ENCODE assay signal across 8 cellular contexts in the genomic region with DNA sequence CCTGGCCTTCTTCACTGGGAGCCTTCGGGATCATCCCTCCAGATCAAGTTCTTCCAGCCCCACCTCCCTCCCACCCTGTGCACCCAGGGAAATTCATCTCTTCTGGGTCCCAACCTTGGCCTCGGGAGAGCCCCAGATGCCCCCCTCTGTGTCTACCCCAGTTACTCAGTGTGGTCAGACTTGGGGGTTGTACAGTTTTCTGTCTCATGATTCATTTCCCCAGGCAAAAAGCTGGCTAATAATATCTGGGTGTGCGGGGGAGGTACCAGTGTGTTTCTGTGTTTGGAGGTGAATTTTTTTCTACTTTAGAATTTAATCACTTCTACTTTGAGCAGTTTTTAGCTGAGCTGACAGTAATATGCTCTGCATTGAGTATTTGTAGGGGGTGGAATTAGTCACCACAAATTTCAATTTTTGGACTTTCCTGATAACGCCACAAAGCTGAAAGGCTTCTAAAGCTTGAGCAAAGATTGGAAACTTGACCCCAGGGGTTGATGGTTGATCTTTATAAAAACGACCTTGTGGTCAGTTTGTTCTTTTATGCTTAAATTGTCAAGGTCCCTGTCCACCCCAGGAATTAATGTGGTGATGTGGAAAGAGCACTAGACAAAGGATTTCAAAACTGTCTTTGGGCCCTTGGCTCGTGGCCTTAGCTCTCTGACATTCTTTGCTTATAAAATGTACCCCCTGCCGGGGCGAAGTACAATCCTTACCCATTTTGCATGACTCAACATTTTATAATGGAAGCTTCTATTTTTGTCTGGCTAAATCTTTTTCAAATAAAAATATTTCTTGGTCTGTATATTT.
DNase-seq lines count a peak whose midpoint lies in the region; ATAC-seq and TF ChIP-seq lines count a peak whose summit lies in the region.

No MANE protein-coding gene starts in this region.

- no peaks in the 10 kb centered on the region for H3K79me1 ChIP-seq in H9 (ENCODE audit: insufficient read depth, low read depth, low read length, poor library complexity, severe bottlenecking)

- TF ChIP-seq POLR2A in erythroblast (IDR thresholded peaks at IDR 0.05; ENCODE audit: low read length) = no peak

- no peaks in the 10 kb centered on the region; a peak in 1 of 5 replicates for H3K9me3 Mint-ChIP-seq in H9

- no peaks in the 10 kb centered on the region for H3K23me2 ChIP-seq in H9 (ENCODE audit: insufficient read length, low read depth, low read length, poor library complexity, severe bottlenecking)

- no peak overlapping the region for H3K56ac ChIP-seq in H9 (ENCODE audit: insufficient read length, low read depth, low read length)

- no peak overlapping the region for H3K27ac ChIP-seq in H9 (ENCODE audit: insufficient read length, low read depth, low read length)
- no peak overlapping the region for H3K27ac ChIP-seq in left lung
- peak overlapping the region; percentile 47 for H3K27ac ChIP-seq in substantia nigra (ENCODE audit: low read depth, low read length, poor library complexity, severe bottlenecking)

- intact Hi-C loops in left lung (cut with DNase I) = loop anchor here in 1 of 2 donors (10.0 kb wide), 2 partner anchors 402 to 482 kb away; no protein-coding TSS in a partner anchor

- no peaks in the 10 kb centered on the region for H3K27me3 ChIP-seq in H9 (ENCODE audit: insufficient read depth, low read length)
- H3K27me3 ChIP-seq in left lung = no peaks in the 10 kb centered on the region

- ATAC-seq in left lung = peak; percentile 58

- no peaks in the 10 kb centered on the region for H3K9me3 ChIP-seq in H9 (ENCODE audit: control insufficient read depth, low read depth, low read length)
- no peaks in the 10 kb centered on the region for H3K9me3 ChIP-seq in left lung

- no peak overlapping the region for H2BK5ac ChIP-seq in H9 (ENCODE audit: insufficient read length, low read length)

- H3K18ac ChIP-seq in H9 (ENCODE audit: insufficient read length, low read depth, low read length) = no peak overlapping the region

- peak overlapping the region; percentile 42 to 94 (median 93); a peak in 5 of 7 replicates for H3K27ac Mint-ChIP-seq in H9

- no peak overlapping the region for H4K8ac ChIP-seq in H9 (replicated peaks; ENCODE audit: insufficient read length, low read depth, low read length)

- no peak overlapping the region for H3T11ph ChIP-seq in H9 (ENCODE audit: low read length)

- H3K9ac ChIP-seq in H9 (ENCODE audit: extremely low read depth, insufficient read length, low read length) = no peak overlapping the region

- no peaks in the 10 kb centered on the region for H3K27me3 Mint-ChIP-seq in H9 (ENCODE audit: low read depth)

- H2BK120ac ChIP-seq in H9 (ENCODE audit: low read depth, low read length, poor library complexity, severe bottlenecking) = no peak overlapping the region

- H4K91ac ChIP-seq in H9 (ENCODE audit: insufficient read length, low read depth, low read length) = no peak overlapping the region

- H2BK15ac ChIP-seq in H9 (ENCODE audit: low read depth, low read length) = no peak overlapping the region

- H3K36me3 ChIP-seq in left lung = no peaks in the 10 kb centered on the region

- TF ChIP-seq CTCF in GM13977 (IDR thresholded peaks at IDR 0.05; ENCODE audit: extremely low read depth, insufficient read depth, missing control alignments) = no peak
- TF ChIP-seq CTCF in H9 (conservative IDR thresholded peaks at IDR 0.05) = no peak
- no peak for TF ChIP-seq CTCF in left lung (IDR thresholded peaks at IDR 0.05)

- peaks cover 0 to 4% (median 2%) of the 10 kb centered on the region in 3 experiments; a peak in 2 of 7 replicates for H3K36me3 Mint-ChIP-seq in H9 (ENCODE audit: insufficient read depth in 1 of 3, low read depth in 3 of 3)

- WGBS in H9 (ENCODE audit: extremely low coverage, insufficient read length, low lambda C conversion rate) = no CpG with 5 or more reads among the region's 8 CpGs

- no peak overlapping the region for H3K4ac ChIP-seq in H9 (ENCODE audit: low read depth, low read length)

- H2AFZ ChIP-seq in H9 (ENCODE audit: low read length) = no peak overlapping the region

- in situ Hi-C loops in GM13977 (cut with MboI; ENCODE audit: low pct_unique_long_range_greater_than_20kb, low sequenced_read_pairs, unreplicated experiment) = loop anchor here (10.0 kb wide), 1 partner anchor 402 kb away; no protein-coding TSS in a partner anchor

- DNase-seq in GM13977 (ENCODE audit: low spot score) = peak; percentile 82
- DNase-seq in H9 = no peak
- DNase-seq in M059J (ENCODE audit: low read depth) = peak; percentile 99
- peak; percentile 9 for DNase-seq in activated effector memory CD4-positive, alpha-beta T cell treated with Interleukin-2 at 50 U/mL for 16 hours
- DNase-seq in left lung = no peak
- no peak for DNase-seq in substantia nigra (lab: John Stamatoyannopoulos, UW)
- DNase-seq in NCI-H345 (lab: John Stamatoyannopoulos, UW) = no peak
- no peak for DNase-seq in erythroblast (lab: John Stamatoyannopoulos, UW)

- no peaks in the 10 kb centered on the region for H3K79me2 ChIP-seq in H9 (ENCODE audit: insufficient read depth, low read length)

- H2BK20ac ChIP-seq in H9 (ENCODE audit: low read depth, low read length, poor library complexity, severe bottlenecking) = no peak overlapping the region

- H3K4me1 Mint-ChIP-seq in H9 = peaks cover 26 to 37% of the 10 kb centered on the region in 2 experiments

- no peak overlapping the region for H2AK5ac ChIP-seq in H9 (ENCODE audit: insufficient read length, low read length)

- H2BK12ac ChIP-seq in H9 (ENCODE audit: insufficient read length, low read depth, low read length) = no peak overlapping the region

- no peak overlapping the region for H3K4me3 Mint-ChIP-seq in H9

- H4K5ac ChIP-seq in H9 (ENCODE audit: insufficient read length, low read depth, low read length) = no peak overlapping the region

- H3K23ac ChIP-seq in H9 (ENCODE audit: insufficient read length, low read depth, low read length) = no peak overlapping the region

- no peak overlapping the region for H3K4me3 ChIP-seq in left lung

- no peak overlapping the region for H3K4me2 ChIP-seq in H9 (ENCODE audit: insufficient read depth, insufficient read length, low read length)

- no peaks in the 10 kb centered on the region for H4K20me1 ChIP-seq in H9 (ENCODE audit: control insufficient read depth, insufficient read depth, insufficient read length)

- H3K4me1 ChIP-seq in H9 (ENCODE audit: insufficient read depth, low read length) = no peaks in the 10 kb centered on the region; the same call in 1 of the 2 replicates
- peaks cover 5 to 6% of the 10 kb centered on the region in 2 donors for H3K4me1 ChIP-seq in left lung

- H3K14ac ChIP-seq in H9 (ENCODE audit: insufficient read depth, low read length) = 0 out of 2 replicates have a peak overlapping the region, but pooled peaks have one; percentile 25

Comparison
In these comparisons a context has a peak if more than half of its experiments do, and no peak if none do; other contexts are left out.
1. DNase-seq: peak in GM13977 (single experiment), M059J (single experiment) and activated effector memory CD4-positive, alpha-beta T cell treated with Interleukin-2 at 50 U/mL for 16 hours (single experiment); none in H9 (single experiment), left lung (0 of 2), substantia nigra (0 of 49), NCI-H345 (single experiment) and erythroblast (0 of 2).